8 cellular contexts compared by ENCODE assay signal in genomic region chr15:49620174-49620573, GRCh38. TPM values are rescaled to one million over a fixed set of nuclear protein-coding genes. Genes with fewer than 3 reads are reported as not detected.
DNase-seq lines count a peak whose midpoint lies in the region; TF ChIP-seq lines count a peak whose summit lies in the region.

No MANE protein-coding gene starts in this region.

- no peaks in the 10 kb centered on the region for H3K9me3 ChIP-seq in thymus (ENCODE audit: control insufficient read depth)

- peak overlapping the region; percentile 70 for H3K4me3 ChIP-seq in NB4 (ENCODE audit: low read depth, low read length)
- peak overlapping the region; percentile 64 for H3K4me3 ChIP-seq in thymus (ENCODE audit: low read length)

- TF ChIP-seq POLR2A in NB4 (IDR thresholded peaks at IDR 0.05; ENCODE audit: extremely low read depth, insufficient read length), result no peak

- H3K4me1 ChIP-seq in thymus (ENCODE audit: control insufficient read depth, insufficient read depth, low read length), result peaks cover 6% of the 10 kb centered on the region

- WGBS in thymus, result 8% methylated on average over 5 of the region's 5 CpGs

- TF ChIP-seq CTCF in NB4 (IDR thresholded peaks at IDR 0.05; ENCODE audit: low read depth, low read length), result no peak

- no peaks in the 10 kb centered on the region for H3K27me3 ChIP-seq in thymus (ENCODE audit: control insufficient read depth, insufficient read depth)

- DNase-seq in DMS 273 (lab: John Stamatoyannopoulos, UW; ENCODE audit: unreplicated experiment), result peak; percentile 8
- DNase-seq in DMS 273 treated with DMSO at 0.1 percent for 48 hours (lab: John Stamatoyannopoulos, UW), result no peak
- peak; percentile 64 for DNase-seq in NB4 (ENCODE audit: low read depth)
- no peak for DNase-seq in caudate nucleus (lab: John Stamatoyannopoulos, UW)
- DNase-seq in left kidney (ENCODE audit: low read depth, low spot score), result peak; percentile 43
- no peak for DNase-seq in A172 (ENCODE audit: low spot score)
- DNase-seq in stimulated activated naive CD4-positive, alpha-beta T cell treated with Interleukin-2 at 50 U/mL for 16 hours (lab: John Stamatoyannopoulos, UW), result no peak

- no peaks in the 10 kb centered on the region for H3K36me3 ChIP-seq in thymus (ENCODE audit: control insufficient read depth, insufficient read depth)

- H3K27ac ChIP-seq in caudate nucleus (ENCODE audit: low read depth, low read length), result peak overlapping the region; percentile 92
- no peak overlapping the region for H3K27ac ChIP-seq in thymus (ENCODE audit: low read depth)

RNA-seq across cellular contexts. Expression of gene FAM227B, which starts 0.4 kb away (rescaled TPM):
- polyA plus RNA-seq in thymus, result 13.4 TPM
- total RNA-seq in A172 (2014; rRNA removed; shearing (Covaris generic)), result 5.9 and 8.6 TPM in 2 replicates

RNA-seq across cellular contexts. Expression of gene DTWD1, which starts 0.7 kb away (rescaled TPM):
- 30.4 TPM for polyA plus RNA-seq in thymus
- 25.3 and 35.0 TPM in 2 replicates for total RNA-seq in A172 (2014; rRNA removed; shearing (Covaris generic))

Comparison
In these comparisons a context has a peak if more than half of its experiments do, and no peak if none do; other contexts are left out.
1. DNase-seq: peak in DMS 273 (single experiment), NB4 (single experiment) and left kidney (single experiment); none in DMS 273 treated with DMSO at 0.1 percent for 48 hours (single experiment), caudate nucleus (0 of 61), A172 (single experiment) and stimulated activated naive CD4-positive, alpha-beta T cell treated with Interleukin-2 at 50 U/mL for 16 hours (single experiment).